Comparison of ENCODE assay signal across 8 cellular contexts in the genomic region with DNA sequence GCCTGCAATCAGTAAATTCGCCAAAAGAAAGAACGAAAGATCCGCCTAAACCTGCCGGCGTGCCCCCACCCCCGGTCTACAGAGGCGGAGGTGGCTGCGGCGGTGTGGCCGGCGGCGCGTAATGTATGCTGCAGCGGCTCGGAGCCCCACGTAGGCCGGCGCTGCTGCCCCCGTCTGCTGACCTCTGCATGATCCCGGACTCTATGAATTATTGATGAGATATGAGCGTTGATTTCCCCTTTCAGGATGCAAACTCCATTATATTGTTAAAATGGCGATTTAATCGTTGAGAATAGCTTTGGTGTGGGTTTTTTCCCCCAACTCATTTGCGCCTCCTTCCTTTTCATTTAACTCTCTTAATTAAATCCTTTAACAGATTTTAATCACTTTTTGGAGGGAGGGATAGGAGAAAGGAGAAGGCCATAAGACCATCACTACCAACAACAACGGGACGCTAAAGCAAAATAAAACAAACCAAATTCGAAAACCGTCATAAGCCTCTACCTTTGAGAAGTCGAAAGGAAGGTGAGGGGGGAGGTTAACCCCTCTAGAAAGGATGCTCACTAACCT. TPM values are rescaled to one million over a fixed set of nuclear protein-coding genes. Genes with fewer than 3 reads are reported as not detected.
A peak's percentile ranks its signal among the peaks of the same experiment; 100 is the strongest.
DNase-seq lines count a peak whose midpoint lies in the region.

No MANE protein-coding gene starts in this region.

- H3K36me3 ChIP-seq in mesodermal cell (ENCODE audit: control insufficient read depth, insufficient read depth, low read length) = no peaks in the 10 kb centered on the region

- WGBS in mesodermal cell (ENCODE audit: insufficient coverage in 2 of 2), 2 experiments = 1 to 2% methylated on average over 14 of the region's 29 CpGs

- H3K27ac ChIP-seq in mesodermal cell (ENCODE audit: low read depth, low read length, severe bottlenecking) = peak overlapping the region; percentile 62

- DNase-seq in stimulated activated CD4-positive, alpha-beta T cell treated with anti-CD3 and anti-CD28 coated beads, Interleukin-4, amount 100 ng/mL, for 1 hour = peak; percentile 40
- DNase-seq in stimulated activated CD4-positive, alpha-beta T cell treated with anti-CD3 and anti-CD28 coated beads, Interleukin-2, amount 100 ng/mL, for 48 hours = no peak
- DNase-seq in AG08395 (ENCODE audit: low spot score) (no peak), NCI-H226 (no peak), kidney glomerular epithelial cell (lab: John Stamatoyannopoulos, UW) (no peak), NCI-H2107 (lab: John Stamatoyannopoulos, UW) (no peak)

- H3K9me3 Mint-ChIP-seq in activated naive CD8-positive, alpha-beta T cell (ENCODE audit: low read depth) = no peaks in the 10 kb centered on the region

- peaks cover 64% of the 10 kb centered on the region for H3K27me3 Mint-ChIP-seq in activated naive CD8-positive, alpha-beta T cell

- H3K27ac Mint-ChIP-seq in activated naive CD8-positive, alpha-beta T cell = no peak overlapping the region

- H3K4me3 Mint-ChIP-seq in activated naive CD8-positive, alpha-beta T cell = peak overlapping the region; percentile 94

- H3K36me3 Mint-ChIP-seq in activated naive CD8-positive, alpha-beta T cell = no peaks in the 10 kb centered on the region

- peaks cover 30% of the 10 kb centered on the region for H3K4me1 ChIP-seq in mesodermal cell (ENCODE audit: control insufficient read depth, insufficient read depth, low read length, poor library complexity, severe bottlenecking)

- H3K9me3 ChIP-seq in mesodermal cell (ENCODE audit: control insufficient read depth, low read length) = no peaks in the 10 kb centered on the region

- H3K4me3 ChIP-seq in mesodermal cell (ENCODE audit: extremely low read depth, insufficient read depth, low read length, poor library complexity, severe bottlenecking) = peak overlapping the region; percentile 32

- H3K4me1 Mint-ChIP-seq in activated naive CD8-positive, alpha-beta T cell (ENCODE audit: low read depth) = peaks cover 33% of the 10 kb centered on the region

RNA-seq across cellular contexts. Expression of gene HOXB3, which starts 3.6 kb away (rescaled TPM):
- 28.7 TPM for polyA plus RNA-seq in mesodermal cell (2013, experiment 1 of 2)
- polyA plus RNA-seq in mesodermal cell (2013, experiment 2 of 2) = 27.8 TPM

RNA-seq across cellular contexts. Expression of gene HOXB5, which starts 7.1 kb away (rescaled TPM):
- polyA plus RNA-seq in mesodermal cell (2013, experiment 1 of 2) = 13.7 TPM
- polyA plus RNA-seq in mesodermal cell (2013, experiment 2 of 2) = 15.0 TPM

RNA-seq across cellular contexts. Expression of gene HOXB4, which starts 8.3 kb away (rescaled TPM):
- 6.6 TPM for polyA plus RNA-seq in mesodermal cell (2013, experiment 1 of 2)
- 7.8 TPM for polyA plus RNA-seq in mesodermal cell (2013, experiment 2 of 2)

RNA-seq across cellular contexts. Expression of gene HOXB6, which starts 18.3 kb away (rescaled TPM):
- 38.9 TPM for polyA plus RNA-seq in mesodermal cell (2013, experiment 1 of 2)
- polyA plus RNA-seq in mesodermal cell (2013, experiment 2 of 2) = 49.8 TPM

RNA-seq across cellular contexts. Expression of gene HOXB7, which starts 24.4 kb away (rescaled TPM):
- polyA plus RNA-seq in mesodermal cell (2013, experiment 1 of 2) = 10.4 TPM
- 19.8 TPM for polyA plus RNA-seq in mesodermal cell (2013, experiment 2 of 2)
